Comparison of ENCODE assay signal across 9 cellular contexts in the genomic region with DNA sequence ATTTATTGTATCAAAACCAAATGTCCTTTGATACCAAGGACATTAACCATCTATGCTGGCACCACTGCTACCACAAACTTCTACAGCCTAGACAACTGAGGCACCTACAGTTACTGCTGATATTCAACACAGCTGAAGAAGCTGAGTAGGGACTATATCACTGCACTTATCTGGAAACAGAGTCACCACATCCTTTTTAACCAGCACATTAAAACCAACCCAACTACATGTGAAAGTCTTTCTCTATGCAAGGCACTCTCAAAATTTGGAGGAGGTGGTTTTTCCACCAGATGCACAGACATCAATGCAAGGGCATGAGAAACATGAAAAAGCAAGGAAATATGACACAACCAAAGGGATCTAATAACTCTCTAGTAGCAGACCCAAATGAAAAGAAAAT.
"Had no signal": no experiment of that assay in that cellular context is flagged by ENCODE, and none has a peak within 500 bp of the region (broad histone marks: within the 10 kb centered on the region; RNA-seq: fewer than 3 reads in every experiment).

No MANE protein-coding gene starts in this region.

- H3K9ac ChIP-seq: GM23248 had no signal

- H2AFZ ChIP-seq: GM23248, GM23338 had no signal

- H3K27ac Mint-ChIP-seq: GM23338, H9, HFFc6 had no signal

- H3K9me3 ChIP-seq: HAP-1 had no signal

- H3K4me1 Mint-ChIP-seq: GM23338, H9 had no signal

- H3K4me2 ChIP-seq: GM23338 had no signal

- ATAC-seq: HCT116 had no signal

- H3K4me3 ChIP-seq: GM23248, GM23338, HAP-1 had no signal

- H3K4me3 Mint-ChIP-seq: GM23338, H9, HFFc6 had no signal

- H3K36me3 ChIP-seq: HAP-1 had no signal

- H3K27ac ChIP-seq: GM23248 had no signal

- H3K4me1 ChIP-seq: HAP-1 had no signal

- DNase-seq: GM23248, GOT3, H7, H9, HCEC 1CT, HFFc6 had no signal
